ENCODE assay signal across 8 cellular contexts in the genomic region with DNA sequence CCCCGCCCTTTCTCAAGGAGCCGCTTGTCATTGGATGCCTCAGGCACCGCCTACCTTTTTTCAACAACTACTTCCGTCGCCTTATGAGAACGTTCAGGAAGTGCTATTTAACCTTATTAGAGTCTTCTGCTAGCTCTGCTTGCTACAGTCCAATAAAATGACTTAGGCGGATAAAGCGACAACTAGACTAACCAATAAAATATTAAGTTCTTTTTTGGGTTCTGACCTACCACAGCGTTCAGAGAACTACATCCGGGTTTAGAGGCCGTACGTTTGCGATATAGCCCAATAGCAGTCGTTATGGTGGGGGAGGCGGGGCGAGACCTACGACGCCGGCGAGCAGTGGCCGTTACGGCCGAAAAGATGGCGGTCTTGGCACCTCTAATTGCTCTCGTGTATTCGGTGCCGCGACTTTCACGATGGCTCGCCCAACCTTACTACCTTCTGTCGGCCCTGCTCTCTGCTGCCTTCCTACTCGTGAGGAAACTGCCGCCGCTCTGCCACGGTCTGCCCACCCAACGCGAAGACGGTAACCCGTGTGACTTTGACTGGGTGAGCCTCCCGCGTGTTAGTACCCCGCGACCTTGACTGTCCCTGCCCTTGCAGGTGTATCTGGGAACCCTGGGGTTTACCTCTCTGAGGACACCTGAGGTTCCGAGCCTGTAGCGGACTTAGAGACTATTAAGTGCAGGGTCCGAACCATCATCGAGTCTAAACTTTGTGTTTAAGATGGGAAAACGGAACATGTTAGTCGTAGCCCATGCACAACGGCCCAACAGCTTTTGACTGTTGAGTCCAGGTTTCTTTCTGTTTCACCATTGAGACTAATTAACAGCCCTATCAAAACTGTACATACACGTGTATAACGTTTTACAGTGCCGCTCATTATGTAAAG. TPM values are rescaled to one million over a fixed set of nuclear protein-coding genes. Genes with fewer than 3 reads are reported as not detected.
DNase-seq lines count a peak whose midpoint lies in the region; ATAC-seq and TF ChIP-seq lines count a peak whose summit lies in the region.

A gene with protein sequence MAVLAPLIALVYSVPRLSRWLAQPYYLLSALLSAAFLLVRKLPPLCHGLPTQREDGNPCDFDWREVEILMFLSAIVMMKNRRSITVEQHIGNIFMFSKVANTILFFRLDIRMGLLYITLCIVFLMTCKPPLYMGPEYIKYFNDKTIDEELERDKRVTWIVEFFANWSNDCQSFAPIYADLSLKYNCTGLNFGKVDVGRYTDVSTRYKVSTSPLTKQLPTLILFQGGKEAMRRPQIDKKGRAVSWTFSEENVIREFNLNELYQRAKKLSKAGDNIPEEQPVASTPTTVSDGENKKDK (plus strand): TSS at position 338 of the 895 bp plus-strand sequence. CDS start 26 bp downstream, at position 364.

- H3K79me2 ChIP-seq in SU-DHL-6 (ENCODE audit: insufficient read depth, low read length): peaks cover 49% of the 10 kb centered on the region

- peaks cover 7% of the 10 kb centered on the region for H3K36me3 Mint-ChIP-seq in activated naive CD8-positive, alpha-beta T cell treated with anti-CD3 and anti-CD28 coated beads, Interleukin-2, amount 10 ng/mL, durations not matched to agents 7 days and 5 days
- peaks cover 4% of the 10 kb centered on the region for H3K36me3 Mint-ChIP-seq in osteocyte (ENCODE audit: unreplicated experiment)

- no peaks in the 10 kb centered on the region for H3K9me2 ChIP-seq in SU-DHL-6 (replicated peaks; ENCODE audit: insufficient read depth, low read length)

- H3K4me3 ChIP-seq in SU-DHL-6 (ENCODE audit: insufficient read depth, low read length, poor library complexity, severe bottlenecking): peak within 1 kb of the TSS; percentile 97
- H3K4me3 ChIP-seq in thymus (ENCODE audit: low read length): peak within 1 kb of the TSS; percentile 73

- no peaks in the 10 kb centered on the region; the same call in 1 of the 2 replicates for H3F3A ChIP-seq in SU-DHL-6 (ENCODE audit: insufficient read depth)

- no peaks in the 10 kb centered on the region for H4K20me1 ChIP-seq in SU-DHL-6 (ENCODE audit: low read depth, low read length)

- H3K27me3 ChIP-seq in SU-DHL-6 (ENCODE audit: low read length) (no peaks in the 10 kb centered on the region), thymus (ENCODE audit: control insufficient read depth, insufficient read depth) (no peaks in the 10 kb centered on the region)

- peaks cover 36% of the 10 kb centered on the region for H3K4me1 Mint-ChIP-seq in activated naive CD8-positive, alpha-beta T cell treated with anti-CD3 and anti-CD28 coated beads, Interleukin-2, amount 10 ng/mL, durations not matched to agents 7 days and 5 days
- H3K4me1 Mint-ChIP-seq in osteocyte (ENCODE audit: unreplicated experiment): peaks cover 40% of the 10 kb centered on the region

- POLR2A ChIA-PET in activated naive CD8-positive, alpha-beta T cell treated with anti-CD3 and anti-CD28 coated beads, Interleukin-2, amount 10 ng/mL, durations not matched to agents 7 days and 5 days (lab: Charles Lee): interaction anchor here (0.6 to 2.9 kb wide), 9 partner anchors 9 to 223 kb away, joined by 3 to 17 read pairs (median 5); partner anchors contain the start of gene SELENOH

- H3K4me2 ChIP-seq in SU-DHL-6 (ENCODE audit: low read depth, low read length, poor library complexity, severe bottlenecking): peak within 1 kb of the TSS; percentile 87

- H3K27ac Mint-ChIP-seq in activated naive CD8-positive, alpha-beta T cell treated with anti-CD3 and anti-CD28 coated beads, Interleukin-2, amount 10 ng/mL, durations not matched to agents 7 days and 5 days: peak within 1 kb of the TSS; percentile 93
- H3K27ac Mint-ChIP-seq in osteocyte (ENCODE audit: unreplicated experiment): peak within 1 kb of the TSS; percentile 93

- peaks cover 18% of the 10 kb centered on the region for H3K4me1 ChIP-seq in thymus (ENCODE audit: control insufficient read depth, insufficient read depth, low read length)

- no peaks in the 10 kb centered on the region for H3K27me3 Mint-ChIP-seq in activated naive CD8-positive, alpha-beta T cell treated with anti-CD3 and anti-CD28 coated beads, Interleukin-2, amount 10 ng/mL, durations not matched to agents 7 days and 5 days
- no peaks in the 10 kb centered on the region for H3K27me3 Mint-ChIP-seq in osteocyte (ENCODE audit: unreplicated experiment)

- H3K4me3 Mint-ChIP-seq in activated naive CD8-positive, alpha-beta T cell treated with anti-CD3 and anti-CD28 coated beads, Interleukin-2, amount 10 ng/mL, durations not matched to agents 7 days and 5 days: peak within 1 kb of the TSS; percentile 97
- peak within 1 kb of the TSS; percentile 98 for H3K4me3 Mint-ChIP-seq in osteocyte (ENCODE audit: unreplicated experiment)

- peak; percentile 60 for TF ChIP-seq POLR2A in GM10847 (IDR thresholded peaks at IDR 0.05; ENCODE audit: extremely low read depth, insufficient read length)

- no peaks in the 10 kb centered on the region for H3K9me3 ChIP-seq in SU-DHL-6 (ENCODE audit: insufficient read depth, low read length)
- no peaks in the 10 kb centered on the region for H3K9me3 ChIP-seq in thymus (ENCODE audit: control insufficient read depth)

- TF ChIP-seq CTCF in SU-DHL-6 (IDR thresholded peaks at IDR 0.05; ENCODE audit: insufficient read depth, low read length, poor library complexity, severe bottlenecking): no peak
- no peak for TF ChIP-seq CTCF in osteocyte (IDR thresholded peaks at IDR 0.05)

- H3K9ac ChIP-seq in SU-DHL-6 (ENCODE audit: low read length): peak within 1 kb of the TSS; percentile 90

- peak within 1 kb of the TSS; percentile 87 for H2AFZ ChIP-seq in SU-DHL-6 (ENCODE audit: low read depth, low read length, severe bottlenecking)

- H3K9me3 Mint-ChIP-seq in activated naive CD8-positive, alpha-beta T cell treated with anti-CD3 and anti-CD28 coated beads, Interleukin-2, amount 10 ng/mL, durations not matched to agents 7 days and 5 days: no peaks in the 10 kb centered on the region
- H3K9me3 Mint-ChIP-seq in osteocyte (ENCODE audit: unreplicated experiment): no peaks in the 10 kb centered on the region

- peak; percentile 94 for ATAC-seq in HG02678 (IDR thresholded peaks at IDR 0.05; ENCODE audit: unreplicated experiment)
- ATAC-seq in activated naive CD8-positive, alpha-beta T cell treated with anti-CD3 and anti-CD28 coated beads, Interleukin-2, amount 10 ng/mL, durations not matched to agents 7 days and 5 days (ENCODE audit: low read depth): peak; percentile 96

- under 1% methylated on average over 53 of the region's 53 CpGs for WGBS in thymus

- peak; percentile 93 for DNase-seq in NCI-H128 (lab: John Stamatoyannopoulos, UW; ENCODE audit: unreplicated experiment)
- peak; percentile 86 for DNase-seq in activated naive CD8-positive, alpha-beta T cell treated with anti-CD3 and anti-CD28 coated beads, Interleukin-2, amount 10 ng/mL, durations not matched to agents 7 days and 5 days
- DNase-seq in head of caudate nucleus: peak; percentile 88 to 98 (median 95)
- DNase-seq in osteocyte (ENCODE audit: extremely low spot score, unreplicated experiment): peak; percentile 96

- H3K27ac ChIP-seq in SU-DHL-6 (ENCODE audit: low read depth, low read length): peak within 1 kb of the TSS; percentile 60
- H3K27ac ChIP-seq in thymus (ENCODE audit: low read depth): peak within 1 kb of the TSS; percentile 87

- intact Hi-C loops in head of caudate nucleus (cut with DNase I): loop anchor here (5.0 to 10.0 kb wide), 3 partner anchors 45 to 148 kb away; partner anchors contain the start of genes UBE2L6 and ZDHHC5

- no peaks in the 10 kb centered on the region for H3K36me3 ChIP-seq in SU-DHL-6 (ENCODE audit: low read length)
- no peaks in the 10 kb centered on the region for H3K36me3 ChIP-seq in thymus (ENCODE audit: control insufficient read depth, insufficient read depth)

RNA-seq across cellular contexts. Expression of the gene that starts here (rescaled TPM):
- total RNA-seq in activated naive CD8-positive, alpha-beta T cell treated with anti-CD3 and anti-CD28 coated beads, Interleukin-2, amount 10 ng/mL, durations not matched to agents 7 days and 5 days: 10 to 100 TPM; 61.6 to 64.7 TPM
- total RNA-seq in osteocyte: 61.9 and 62.2 TPM in 2 replicates
- 61.4 TPM for polyA plus RNA-seq in thymus

Comparison
In these comparisons a context has a peak if more than half of its experiments do, and no peak if none do; other contexts are left out.
1. Peak in every context shown above with its lines: DNase-seq, ATAC-seq, H3K4me3 ChIP-seq and H3K27ac ChIP-seq.